8 cellular contexts compared by ENCODE assay signal in genomic region chr3:185537369-185537970, GRCh38. TPM values are rescaled to one million over a fixed set of nuclear protein-coding genes. Genes with fewer than 3 reads are reported as not detected.
DNase-seq lines count a peak whose midpoint lies in the region; ATAC-seq and TF ChIP-seq lines count a peak whose summit lies in the region.

No MANE protein-coding gene starts in this region.

- H3K27ac ChIP-seq in Karpas-422 (ENCODE audit: low read length) (peak overlapping the region; percentile 50), heart right ventricle (peak overlapping the region in 7 of 10 donors; percentile 20 to 62 (median 48))

- ATAC-seq in activated CD8-positive, alpha-beta T cell treated with anti-CD3 and anti-CD28 coated beads for 36 hours, result peak; percentile 97
- peak; percentile 64 to 97 (median 88) for ATAC-seq in heart right ventricle

- H3K9me3 ChIP-seq in Karpas-422 (ENCODE audit: low read length) (no peaks in the 10 kb centered on the region), heart right ventricle (no peaks in the 10 kb centered on the region)

- H3K36me3 ChIP-seq in Karpas-422 (ENCODE audit: insufficient read depth, low read length), result no peaks in the 10 kb centered on the region
- H3K36me3 ChIP-seq in heart right ventricle, result no peaks in the 10 kb centered on the region

- H3K4me2 ChIP-seq in Karpas-422 (ENCODE audit: low read depth, low read length, poor library complexity, severe bottlenecking), result peak overlapping the region; percentile 41

- no peaks in the 10 kb centered on the region for H4K20me1 ChIP-seq in Karpas-422 (ENCODE audit: insufficient read depth, low read depth, low read length)

- H3K4me3 ChIP-seq in Karpas-422 (ENCODE audit: low read length), result peak overlapping the region; percentile 15; the same call in 1 of the 2 replicates
- no peak overlapping the region for H3K4me3 ChIP-seq in heart right ventricle

- peaks cover 16% of the 10 kb centered on the region for H3K4me1 ChIP-seq in Karpas-422 (ENCODE audit: low read length)
- H3K4me1 ChIP-seq in heart right ventricle, result peaks cover 0 to 13% (median 0%) of the 10 kb centered on the region in 9 donors

- no peaks in the 10 kb centered on the region for H3K79me2 ChIP-seq in Karpas-422 (ENCODE audit: low read length)

- H3K4me3 Mint-ChIP-seq in activated CD8-positive, alpha-beta T cell treated with anti-CD3 and anti-CD28 coated beads for 36 hours, result no peak overlapping the region

- peaks cover 7% of the 10 kb centered on the region for H3K4me1 Mint-ChIP-seq in activated CD8-positive, alpha-beta T cell treated with anti-CD3 and anti-CD28 coated beads for 36 hours (ENCODE audit: low read depth)

- TF ChIP-seq CTCF in activated CD8-positive, alpha-beta T cell treated with anti-CD3 and anti-CD28 coated beads for 36 hours (IDR thresholded peaks at IDR 0.05), result no peak
- TF ChIP-seq CTCF in heart right ventricle (IDR thresholded peaks at IDR 0.05), result no peak

- intact Hi-C loops in activated CD8-positive, alpha-beta T cell treated with anti-CD3 and anti-CD28 coated beads for 36 hours (cut with micrococcal nuclease), result no loop called here
- intact Hi-C loops in heart right ventricle (cut with DNase I), result no loop called here

- 29 to 56% methylated on average over 9 of the region's 9 CpGs for WGBS in heart right ventricle, 2 donors

- CTCF ChIA-PET in activated CD8-positive, alpha-beta T cell treated with anti-CD3 and anti-CD28 coated beads for 36 hours (lab: Charles Lee), result no interaction called here

- POLR2A ChIA-PET in activated CD8-positive, alpha-beta T cell treated with anti-CD3 and anti-CD28 coated beads for 36 hours (lab: Charles Lee), result no interaction called here

- H2AFZ ChIP-seq in Karpas-422 (ENCODE audit: low read length), result peak overlapping the region; percentile 92

- peak; percentile 3 for DNase-seq in activated CD4-positive, CD25-positive, alpha-beta regulatory T cell treated with anti-CD3 and anti-CD28 coated beads, Interleukin-2, amount 50 U/mL, for 16 hours (ENCODE audit: low read depth, low spot score)
- no peak for DNase-seq in activated CD4-positive, CD25-positive, alpha-beta regulatory T cell treated with anti-CD3 and anti-CD28 coated beads, Interleukin-2, amount 50 U/mL, for 72 hours
- DNase-seq in H4 (ENCODE audit: low spot score), result peak; percentile 90
- peak; percentile 92 for DNase-seq in Karpas-422
- peak; percentile 50 for DNase-seq in activated CD8-positive, alpha-beta T cell treated with anti-CD3 and anti-CD28 coated beads for 36 hours
- peak in 1 of 2 donors; percentile 23 for DNase-seq in heart right ventricle
- peak; percentile 19 to 29 for DNase-seq in stimulated activated CD4-positive, alpha-beta T cell treated with anti-CD3 and anti-CD28 coated beads, Interleukin-2, amount 100 ng/mL, for 48 hours
- DNase-seq in NCI-H345 (lab: John Stamatoyannopoulos, UW), result no peak

- H3K9ac ChIP-seq in Karpas-422 (ENCODE audit: low read length), result 0 out of 2 replicates have a peak overlapping the region, but pooled peaks have one; percentile 5

- H3K9me2 ChIP-seq in Karpas-422 (replicated peaks; ENCODE audit: insufficient read depth, low read length), result no peaks in the 10 kb centered on the region

- H3K27me3 ChIP-seq in Karpas-422 (ENCODE audit: low read length), result no peaks in the 10 kb centered on the region
- H3K27me3 ChIP-seq in heart right ventricle, result peaks cover 0 to 3% (median 0%) of the 10 kb centered on the region in 7 donors

- H3K9me3 Mint-ChIP-seq in activated CD8-positive, alpha-beta T cell treated with anti-CD3 and anti-CD28 coated beads for 36 hours, result no peaks in the 10 kb centered on the region

- peak overlapping the region; percentile 62 for H3K27ac Mint-ChIP-seq in activated CD8-positive, alpha-beta T cell treated with anti-CD3 and anti-CD28 coated beads for 36 hours

- no peaks in the 10 kb centered on the region for H3K27me3 Mint-ChIP-seq in activated CD8-positive, alpha-beta T cell treated with anti-CD3 and anti-CD28 coated beads for 36 hours

- no peaks in the 10 kb centered on the region for H3K36me3 Mint-ChIP-seq in activated CD8-positive, alpha-beta T cell treated with anti-CD3 and anti-CD28 coated beads for 36 hours (ENCODE audit: low read depth)

RNA-seq across cellular contexts. Expression of gene LIPH, which starts 14.9 kb away (rescaled TPM):
- 1.0 and 1.5 TPM in 2 replicates for total RNA-seq in H4 (2014; rRNA removed; shearing (Covaris generic))
- not detected in 2 replicates for total RNA-seq in Karpas-422 (2014; rRNA removed; shearing (Covaris generic); ENCODE audit: low replicate concordance)
- not detected for total RNA-seq in activated CD8-positive, alpha-beta T cell treated with anti-CD3 and anti-CD28 coated beads for 36 hours
- 1 to 10 TPM in 1 of 10 donors, under 1 TPM in 9; 0.12 to 1.7 (median 0.42) TPM for total RNA-seq in heart right ventricle
- polyA plus RNA-seq in heart right ventricle, result not detected

RNA-seq across cellular contexts. Expression of gene TMEM41A, which starts 38.6 kb away (rescaled TPM):
- 11.5 and 14.1 TPM in 2 replicates for total RNA-seq in H4 (2014; rRNA removed; shearing (Covaris generic))
- 20.6 and 34.1 TPM in 2 replicates for total RNA-seq in Karpas-422 (2014; rRNA removed; shearing (Covaris generic); ENCODE audit: low replicate concordance)
- 10 to 100 TPM; 21.5 to 24.5 TPM for total RNA-seq in activated CD8-positive, alpha-beta T cell treated with anti-CD3 and anti-CD28 coated beads for 36 hours
- 10 to 100 TPM in 8 of 10 donors, 1 to 10 TPM in 2; 8.8 to 12.7 (median 11.5) TPM for total RNA-seq in heart right ventricle
- 1 to 10 TPM; 8.7 to 9.4 TPM for polyA plus RNA-seq in heart right ventricle

RNA-seq across cellular contexts. Expression of gene SENP2, which starts 48.6 kb away (rescaled TPM):
- 26.2 TPM in 2 replicates for total RNA-seq in H4 (2014; rRNA removed; shearing (Covaris generic))
- total RNA-seq in Karpas-422 (2014; rRNA removed; shearing (Covaris generic); ENCODE audit: low replicate concordance), result 59.1 and 89.1 TPM in 2 replicates
- 10 to 100 TPM; 22.5 to 28.4 TPM for total RNA-seq in activated CD8-positive, alpha-beta T cell treated with anti-CD3 and anti-CD28 coated beads for 36 hours
- total RNA-seq in heart right ventricle, result 10 to 100 TPM; 26.6 to 46.5 (median 39.0) TPM
- polyA plus RNA-seq in heart right ventricle, result 1 to 10 TPM; 7.9 to 8.0 TPM

Comparison
In these comparisons a context has a peak if more than half of its experiments do, and no peak if none do; other contexts are left out.
1. DNase-seq: peak in activated CD4-positive, CD25-positive, alpha-beta regulatory T cell treated with anti-CD3 and anti-CD28 coated beads, Interleukin-2, amount 50 U/mL, for 16 hours (single experiment), H4 (single experiment), Karpas-422 (single experiment), activated CD8-positive, alpha-beta T cell treated with anti-CD3 and anti-CD28 coated beads for 36 hours (single experiment) and stimulated activated CD4-positive, alpha-beta T cell treated with anti-CD3 and anti-CD28 coated beads, Interleukin-2, amount 100 ng/mL, for 48 hours (2 of 2); none in activated CD4-positive, CD25-positive, alpha-beta regulatory T cell treated with anti-CD3 and anti-CD28 coated beads, Interleukin-2, amount 50 U/mL, for 72 hours (single experiment) and NCI-H345 (single experiment).